Comparison of ENCODE assay signal across 1 cellular context in the genomic region with DNA sequence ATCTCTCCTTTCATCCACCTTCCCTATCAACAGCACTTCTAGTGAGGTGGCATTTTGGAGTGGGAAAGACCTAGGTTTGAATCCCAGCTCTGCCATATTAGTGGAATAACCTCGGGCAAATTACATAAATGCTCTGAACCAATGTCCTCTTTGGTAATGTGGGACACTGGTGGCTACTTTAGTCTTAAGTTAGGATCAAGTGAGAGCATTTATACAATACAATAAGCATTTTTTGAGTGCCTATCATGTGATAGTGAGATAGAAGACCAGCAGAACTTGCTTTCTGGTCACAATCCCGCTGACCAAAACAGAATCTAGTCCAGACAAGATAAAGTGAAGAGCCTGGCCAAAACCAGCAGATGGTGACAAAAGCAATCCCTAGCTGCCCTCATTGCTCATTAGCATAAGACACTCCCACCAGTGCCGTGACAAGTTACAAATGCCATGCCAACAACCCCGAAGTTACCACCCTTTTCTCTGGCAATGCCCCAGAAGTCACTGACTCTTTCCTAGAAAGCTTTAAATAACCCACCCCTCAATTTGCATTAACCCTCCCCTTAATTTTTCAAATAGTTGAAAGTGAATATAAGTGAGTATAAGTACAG.
TF ChIP-seq lines count a peak whose summit lies in the region.

No MANE protein-coding gene starts in this region.

TF ChIP-seq in H1, 55 proteins besides CTCF, POLR2A, EP300 and RAD21:
- TF ChIP-seq BRCA1 (IDR thresholded peaks at IDR 0.05; ENCODE audit: low read depth, low read length) (no peak), POU5F1 (IDR thresholded peaks at IDR 0.05; ENCODE audit: low read depth, low read length) (no peak), CHD2 (IDR thresholded peaks at IDR 0.05; ENCODE audit: low read length) (no peak), HDAC2 (IDR thresholded peaks at IDR 0.05; ENCODE audit: borderline replicate concordance in 1 of 2, low read depth in 2 of 2, low read length in 2 of 2) (no peak), RNF2 (IDR thresholded peaks at IDR 0.05; ENCODE audit: borderline replicate concordance, low read depth, low read length, missing control alignments, poor library complexity, severe bottlenecking) (no peak), KDM5A (IDR thresholded peaks at IDR 0.05; ENCODE audit: low read length) (no peak), CREB1 (IDR thresholded peaks at IDR 0.05) (no peak), SP1 (IDR thresholded peaks at IDR 0.05; ENCODE audit: low read depth, low read length) (no peak), SRF (IDR thresholded peaks at IDR 0.05; ENCODE audit: low read depth, low read length) (no peak), TBP (IDR thresholded peaks at IDR 0.05; ENCODE audit: low read depth, low read length) (no peak), EZH2 (IDR thresholded peaks at IDR 0.05; ENCODE audit: low read depth, low read length, severe bottlenecking) (no peak), TAF7 (optimal IDR thresholded peaks at IDR 0.05; ENCODE audit: borderline replicate concordance, low read depth, low read length) (no peak), GABPA (IDR thresholded peaks at IDR 0.05; ENCODE audit: borderline replicate concordance, insufficient read depth, low read length) (no peak)
